25 cellular contexts compared by ENCODE assay signal in the genomic region with DNA sequence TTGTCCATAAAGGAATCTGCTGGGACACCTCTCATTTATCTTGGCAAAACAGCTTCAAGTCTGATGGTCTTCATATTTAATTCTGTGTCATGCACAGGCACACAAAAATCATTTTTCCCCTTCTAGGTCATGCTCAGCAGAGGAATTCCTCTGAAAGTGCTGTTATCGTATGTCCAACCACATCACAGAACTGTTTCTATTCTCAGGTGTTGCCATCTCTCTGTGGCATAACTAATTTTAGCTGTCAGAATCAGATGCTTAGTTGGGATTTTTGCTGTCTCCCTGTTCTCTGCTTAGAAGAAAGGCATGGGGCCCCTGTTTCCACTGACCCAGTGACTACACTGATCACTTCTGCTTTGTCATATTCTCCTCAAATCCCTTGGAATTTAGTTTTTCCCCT.
"Had no signal": no experiment of that assay in that cellular context is flagged by ENCODE, and none has a peak within 500 bp of the region (broad histone marks: within the 10 kb centered on the region; RNA-seq: fewer than 3 reads in every experiment).

No MANE protein-coding gene starts in this region.

- H3K27ac Mint-ChIP-seq: effector memory CD8-positive, alpha-beta T cell; endodermal cell; mesothelial cell of epicardium; naive B cell had no signal

- H3K4me3 ChIP-seq: coronary artery, dorsolateral prefrontal cortex, esophagus squamous epithelium, gastrocnemius medialis, heart right ventricle, left lung, lower lobe of right lung, mucosa of descending colon had no signal

- ATAC-seq: effector memory CD8-positive, alpha-beta T cell; esophagus mucosa; gastrocnemius medialis; heart right ventricle; left cardiac atrium; left lung; left ventricle myocardium superior; lower lobe of right lung; mucosa of descending colon had no signal

- H3K9me3 ChIP-seq: gastrocnemius medialis, mucosa of descending colon had no signal

- H3K36me3 Mint-ChIP-seq: mesothelial cell of epicardium, naive B cell had no signal

- H3K27ac ChIP-seq: coronary artery, dorsolateral prefrontal cortex, epithelial cell of prostate, esophagus squamous epithelium, gastrocnemius medialis, heart right ventricle, left lung, lower lobe of right lung had no signal

- H3K27me3 ChIP-seq: dorsolateral prefrontal cortex, esophagus squamous epithelium, gastrocnemius medialis, heart right ventricle, left lung had no signal

- DNase-seq: dermis blood vessel endothelial cell; dorsolateral prefrontal cortex; effector CD8-positive, alpha-beta T cell; effector memory CD8-positive, alpha-beta T cell; endodermal cell; erythroblast; esophagus squamous epithelium; foreskin fibroblast; foreskin melanocyte; gastrocnemius medialis; glutamatergic neuron; head of caudate nucleus; heart right ventricle; hippocampal formation; left cardiac atrium; left lung; left ventricle myocardium superior; lower lobe of right lung; mesenchymal stem cell; mucosa of descending colon; naive B cell had no signal

- H3K27me3 Mint-ChIP-seq: effector memory CD8-positive, alpha-beta T cell; naive B cell had no signal

- H3K4me1 Mint-ChIP-seq: endodermal cell, mesothelial cell of epicardium, naive B cell had no signal

- H3K4me1 ChIP-seq: esophagus squamous epithelium, gastrocnemius medialis, heart right ventricle, left lung, lower lobe of right lung had no signal

- H3K4me3 Mint-ChIP-seq: effector memory CD8-positive, alpha-beta T cell; endodermal cell; mesothelial cell of epicardium; naive B cell had no signal

- H3K36me3 ChIP-seq: esophagus squamous epithelium, gastrocnemius medialis, heart right ventricle, left lung, lower lobe of right lung had no signal
